ENCODE assay signal across 1 cellular context in genomic region chr20:43465625-43465943, GRCh38.
TF ChIP-seq lines count a peak whose summit lies in the region.

No MANE protein-coding gene starts in this region.

TF ChIP-seq in HCT116, 20 proteins besides CTCF, POLR2A, EP300 and RAD21:
- no peak for TF ChIP-seq SIN3A (IDR thresholded peaks at IDR 0.05; ENCODE audit: low read depth)
- TF ChIP-seq YY1 (IDR thresholded peaks at IDR 0.05; ENCODE audit: extremely low read depth, insufficient replicate concordance, low read depth, low read length), result no peak
- no peak for TF ChIP-seq ZBTB33 (IDR thresholded peaks at IDR 0.05; ENCODE audit: extremely low read depth, insufficient replicate concordance, low read length)
- no peak for TF ChIP-seq SRF (IDR thresholded peaks at IDR 0.05; ENCODE audit: low read depth)
- TF ChIP-seq JUND (IDR thresholded peaks at IDR 0.05), result no peak
- TF ChIP-seq POLR2AphosphoS5 (IDR thresholded peaks at IDR 0.05; ENCODE audit: low read depth, low read length), result no peak
- no peak for TF ChIP-seq ZNF274 (IDR thresholded peaks at IDR 0.05; ENCODE audit: low read depth, low read length)
